Comparison of ENCODE assay signal across 9 cellular contexts in genomic region chr17:48678141-48678971, GRCh38. TPM values are rescaled to one million over a fixed set of nuclear protein-coding genes. Genes with fewer than 3 reads are reported as not detected.
DNase-seq lines count a peak whose midpoint lies in the region; ATAC-seq and TF ChIP-seq lines count a peak whose summit lies in the region.
"Had no signal": no experiment of that assay in that cellular context is flagged by ENCODE, and none has a peak within 500 bp of the region (broad histone marks: within the 10 kb centered on the region; RNA-seq: fewer than 3 reads in every experiment).

No MANE protein-coding gene starts in this region.

- H3K27me3 Mint-ChIP-seq in activated T-helper 17 cell treated with anti-CD3 and anti-CD28 coated beads, Interleukin-2, amount 50 U/mL, for 72 hours: peaks cover 33% of the 10 kb centered on the region
- peaks cover 42% of the 10 kb centered on the region for H3K27me3 Mint-ChIP-seq in neural progenitor cell (ENCODE audit: insufficient read depth, low read depth)

- H3K79me2 ChIP-seq in neural progenitor cell (ENCODE audit: low read depth): no peaks in the 10 kb centered on the region

- H3K36me3 ChIP-seq in HUES64 (ENCODE audit: insufficient read depth, low read length) (no peaks in the 10 kb centered on the region), neural progenitor cell (no peaks in the 10 kb centered on the region)

- no peaks in the 10 kb centered on the region for H3F3A ChIP-seq in neural progenitor cell (ENCODE audit: low read depth)

- H4K20me1 ChIP-seq in neural progenitor cell (ENCODE audit: low read depth): no peaks in the 10 kb centered on the region

- no peak overlapping the region for H3K4me3 Mint-ChIP-seq in activated T-helper 17 cell treated with anti-CD3 and anti-CD28 coated beads, Interleukin-2, amount 50 U/mL, for 72 hours
- H3K4me3 Mint-ChIP-seq in neural progenitor cell: no peak overlapping the region

- no peak overlapping the region for H3K27ac Mint-ChIP-seq in activated T-helper 17 cell treated with anti-CD3 and anti-CD28 coated beads, Interleukin-2, amount 50 U/mL, for 72 hours
- H3K27ac Mint-ChIP-seq in neural progenitor cell: no peak overlapping the region

- H3K4me1 Mint-ChIP-seq in activated T-helper 17 cell treated with anti-CD3 and anti-CD28 coated beads, Interleukin-2, amount 50 U/mL, for 72 hours: no peaks in the 10 kb centered on the region
- no peaks in the 10 kb centered on the region for H3K4me1 Mint-ChIP-seq in neural progenitor cell

- H3K9ac ChIP-seq in HUES64 (ENCODE audit: low read depth, low read length) (no peak overlapping the region), neural progenitor cell (no peak overlapping the region)

- peak overlapping the region; percentile 71 for H3K4me2 ChIP-seq in neural progenitor cell

- H3K4me1 ChIP-seq in HUES64 (ENCODE audit: insufficient read depth, low read length): no peaks in the 10 kb centered on the region
- H3K4me1 ChIP-seq in neural progenitor cell: no peaks in the 10 kb centered on the region

- ATAC-seq in activated T-helper 17 cell treated with anti-CD3 and anti-CD28 coated beads, Interleukin-2, amount 50 U/mL, for 72 hours (replicated peaks): peak; percentile 82
- ATAC-seq in GM19395 (IDR thresholded peaks at IDR 0.05; ENCODE audit: unreplicated experiment): no peak

- TF ChIP-seq CTCF in GM10266 (IDR thresholded peaks at IDR 0.05; ENCODE audit: control insufficient read depth, insufficient read depth, low read depth, missing control alignments) (peak; percentile 97), fibroblast of villous mesenchyme (IDR thresholded peaks at IDR 0.05; ENCODE audit: insufficient read depth, low read depth, low read length) (peak; percentile 90), neural progenitor cell (IDR thresholded peaks at IDR 0.05) (peak; percentile 98)

- DNase-seq in GM10266 (ENCODE audit: extremely low spot score) (peak; percentile 83), RPMI7951 (ENCODE audit: low read depth) (peak; percentile 54), fibroblast of villous mesenchyme (ENCODE audit: low read depth) (peak; percentile 46), neural progenitor cell (ENCODE audit: low spot score) (peak; percentile 86), superior temporal gyrus (ENCODE audit: extremely low spot score) (peak; percentile 47)

- peak overlapping the region; percentile 75 for H2AFZ ChIP-seq in neural progenitor cell (replicated peaks)

- 10% methylated on average over 41 of the region's 41 CpGs for WGBS in HUES64

- H3K36me3 Mint-ChIP-seq in activated T-helper 17 cell treated with anti-CD3 and anti-CD28 coated beads, Interleukin-2, amount 50 U/mL, for 72 hours (ENCODE audit: low read depth): no peaks in the 10 kb centered on the region
- no peaks in the 10 kb centered on the region for H3K36me3 Mint-ChIP-seq in neural progenitor cell

- H3K9me3 ChIP-seq in HUES64 (ENCODE audit: insufficient read depth, low read depth, low read length) (no peaks in the 10 kb centered on the region), neural progenitor cell (ENCODE audit: low read depth) (no peaks in the 10 kb centered on the region)

- no peak overlapping the region for H3K27ac ChIP-seq in HUES64 (ENCODE audit: low read depth, low read length)
- H3K27ac ChIP-seq in neural progenitor cell: no peak overlapping the region

- no peaks in the 10 kb centered on the region for H3K9me3 Mint-ChIP-seq in activated T-helper 17 cell treated with anti-CD3 and anti-CD28 coated beads, Interleukin-2, amount 50 U/mL, for 72 hours
- H3K9me3 Mint-ChIP-seq in neural progenitor cell: no peaks in the 10 kb centered on the region

- H3K4me3 ChIP-seq in HUES64 (ENCODE audit: low read length) (peak overlapping the region; percentile 48), fibroblast of villous mesenchyme (ENCODE audit: low read depth, low read length) (no peak overlapping the region), neural progenitor cell (peak overlapping the region; percentile 35)

- H3K27me3 ChIP-seq in HUES64 (ENCODE audit: insufficient read depth, low read length) (peaks cover 78% of the 10 kb centered on the region), neural progenitor cell (peaks cover 98% of the 10 kb centered on the region)

RNA-seq across cellular contexts. Expression of gene PRAC1, which starts 44.0 kb away (rescaled TPM):
- not detected for polyA plus RNA-seq in HUES64 (2013, experiment 1 of 2)
- not detected for polyA plus RNA-seq in HUES64 (2013, experiment 2 of 2)
- total RNA-seq in RPMI7951 (2014; rRNA removed; shearing (Covaris generic)): not detected in 2 replicates
- total RNA-seq in activated T-helper 17 cell treated with anti-CD3 and anti-CD28 coated beads, Interleukin-2, amount 50 U/mL, for 72 hours: not detected
- total RNA-seq in fibroblast of villous mesenchyme (not detected in 2 replicates), neural progenitor cell (ENCODE audit: low replicate concordance) (not detected in 2 replicates)
- total RNA-seq: skeletal muscle tissue had no signal

RNA-seq across cellular contexts. Expression of gene PRAC2, which starts 44.6 kb away (rescaled TPM):
- not detected for polyA plus RNA-seq in HUES64 (2013, experiment 1 of 2)
- not detected for polyA plus RNA-seq in HUES64 (2013, experiment 2 of 2)
- 2.4 and 6.1 TPM in 2 replicates for total RNA-seq in RPMI7951 (2014; rRNA removed; shearing (Covaris generic))
- total RNA-seq in activated T-helper 17 cell treated with anti-CD3 and anti-CD28 coated beads, Interleukin-2, amount 50 U/mL, for 72 hours: not detected
- total RNA-seq in fibroblast of villous mesenchyme (not detected in 2 replicates), neural progenitor cell (ENCODE audit: low replicate concordance) (not detected in 2 replicates)
- total RNA-seq: skeletal muscle tissue had no signal

RNA-seq across cellular contexts. Expression of gene HOXB13, which starts 50.2 kb away (rescaled TPM):
- not detected for polyA plus RNA-seq in HUES64 (2013, experiment 1 of 2)
- polyA plus RNA-seq in HUES64 (2013, experiment 2 of 2): 0.13 TPM
- total RNA-seq in RPMI7951 (2014; rRNA removed; shearing (Covaris generic)): 4.7 and 5.4 TPM in 2 replicates
- not detected for total RNA-seq in activated T-helper 17 cell treated with anti-CD3 and anti-CD28 coated beads, Interleukin-2, amount 50 U/mL, for 72 hours
- total RNA-seq in fibroblast of villous mesenchyme (under 0.01 and 0.32 TPM in 2 replicates), neural progenitor cell (ENCODE audit: low replicate concordance) (not detected in 2 replicates)
- total RNA-seq: skeletal muscle tissue had no signal

RNA-seq across cellular contexts. Expression of gene HOXB9, which starts 52.2 kb away (rescaled TPM):
- polyA plus RNA-seq in HUES64 (2013, experiment 1 of 2): 6.2 TPM
- 11.3 TPM for polyA plus RNA-seq in HUES64 (2013, experiment 2 of 2)
- 2.3 and 4.1 TPM in 2 replicates for total RNA-seq in RPMI7951 (2014; rRNA removed; shearing (Covaris generic))
- total RNA-seq in activated T-helper 17 cell treated with anti-CD3 and anti-CD28 coated beads, Interleukin-2, amount 50 U/mL, for 72 hours: under 1 TPM; 0.40 to 0.58 TPM
- not detected in 2 replicates for total RNA-seq in fibroblast of villous mesenchyme
- not detected in 2 replicates for total RNA-seq in neural progenitor cell (ENCODE audit: low replicate concordance)
- total RNA-seq: skeletal muscle tissue had no signal
